Comparison of ENCODE assay signal across 24 cellular contexts in the genomic region with DNA sequence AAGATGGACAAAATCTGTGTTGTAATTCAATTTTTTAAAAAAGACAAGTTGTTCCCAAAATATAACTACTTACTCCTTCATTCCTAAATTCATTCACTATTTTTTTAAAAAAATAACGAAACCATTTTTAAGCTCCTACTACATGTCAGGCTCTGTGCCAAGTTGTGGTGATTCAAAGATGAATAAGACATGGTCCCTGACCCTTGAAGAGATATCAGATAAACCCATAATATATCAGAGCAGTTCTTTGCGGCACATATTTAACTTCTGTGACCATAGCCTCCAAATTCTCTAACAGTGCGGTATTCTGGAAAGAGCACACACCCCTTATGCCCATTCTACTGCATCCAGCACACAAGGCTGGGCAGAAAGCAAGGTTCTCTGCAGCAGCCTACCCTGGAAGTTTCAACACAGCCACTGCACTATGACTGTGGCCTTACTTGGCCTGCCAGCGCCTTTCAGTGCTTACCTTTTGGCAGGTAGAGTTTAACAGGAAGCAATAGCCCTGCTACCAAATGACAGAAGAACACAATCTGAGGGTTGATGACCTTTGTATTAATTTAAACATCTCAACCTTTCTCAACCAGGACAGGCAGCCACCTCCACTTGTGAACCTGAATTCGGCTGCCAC.
A peak's percentile ranks its signal among the peaks of the same experiment; 100 is the strongest.
DNase-seq lines count a peak whose midpoint lies in the region; ATAC-seq, FAIRE-seq and TF ChIP-seq lines count a peak whose summit lies in the region.
"Had no signal": no experiment of that assay in that cellular context is flagged by ENCODE, and none has a peak within 500 bp of the region (broad histone marks: within the 10 kb centered on the region; RNA-seq: fewer than 3 reads in every experiment).

No MANE protein-coding gene starts in this region.

- 85% methylated on average over 5 of the region's 5 CpGs for WGBS in liver
- WGBS in HepG2 (ENCODE audit: low lambda C conversion rate): 38% methylated on average over 5 of the region's 5 CpGs

- POLR2A ChIA-PET in HepG2 (lab: Yijun Ruan, JAX): no interaction called here

- H2AFZ ChIP-seq in HepG2 (ENCODE audit: low read length): no peak overlapping the region
- H2AFZ ChIP-seq: neural progenitor cell had no signal

- intact Hi-C loops in HepG2 (cut with micrococcal nuclease; ENCODE audit: unreplicated experiment): no loop called here

- TF ChIP-seq EP300 in HepG2 (IDR thresholded peaks at IDR 0.05; ENCODE audit: low read depth in 2 of 2, low read length in 2 of 2): no peak
- no peak for TF ChIP-seq EP300 in HepG2 (CRISPR knock-in tag; IDR thresholded peaks at IDR 0.05; ENCODE audit: borderline replicate concordance)

- H3K4me2 ChIP-seq in HepG2 (ENCODE audit: low read depth, low read length): no peak overlapping the region
- H3K4me2 ChIP-seq: neural progenitor cell had no signal

- H3K27me3 ChIP-seq in liver (ENCODE audit: control insufficient read depth in 4 of 4, insufficient read depth in 4 of 4, low read length in 3 of 4) (no peaks in the 10 kb centered on the region), HepG2 (ENCODE audit: control insufficient read depth in 1 of 2, insufficient read depth in 2 of 2, low read length in 2 of 2) (no peaks in the 10 kb centered on the region)
- H3K27me3 ChIP-seq: BE2C, neural progenitor cell had no signal

- no peak overlapping the region for H3K4me3 ChIP-seq in liver (ENCODE audit: low read depth in 1 of 3, low read length in 3 of 3)
- no peak overlapping the region for H3K4me3 ChIP-seq in HepG2 (replicated peaks in 1 of 3; ENCODE audit: insufficient read depth in 1 of 3, low read depth in 2 of 3, low read length in 3 of 3)
- H3K4me3 ChIP-seq in foreskin fibroblast (ENCODE audit: low read depth in 1 of 2, low read length in 2 of 2): no peak overlapping the region
- H3K4me3 ChIP-seq: neural progenitor cell, SK-N-MC had no signal

- H3K27ac ChIP-seq in liver (ENCODE audit: low read depth in 1 of 2, low read length in 2 of 2) (no peak overlapping the region), HepG2 (ENCODE audit: extremely low read length, insufficient read depth, low read length) (no peak overlapping the region)
- H3K27ac ChIP-seq: neural progenitor cell, SK-N-MC had no signal

- DNase-seq in HepG2 (ENCODE audit: low spot score) (no peak), foreskin fibroblast (peak; percentile 50 to 76), omental fat pad (ENCODE audit: low spot score) (no peak)
- no peak for DNase-seq in stimulated activated CD4-positive, alpha-beta T cell treated with anti-CD3 and anti-CD28 coated beads, Interleukin-4, amount 100 ng/mL, for 1 hour
- DNase-seq: activated B cell treated with CpG ODN at 0.5 μM for 24 hours; activated CD4-positive, alpha-beta memory T cell treated with anti-CD3 and anti-CD28 coated beads, Interleukin-2, amount 10 ng/mL, durations not matched to agents 7 days and 5 days; activated naive CD4-positive, alpha-beta T cell treated with anti-CD3 and anti-CD28 coated beads for 36 hours; aorta; BE2C; cerebellar nuclear complex; effector CD4-positive, alpha-beta T cell; glutamatergic neuron; left ventricle myocardium superior; NCI-H1694 treated with DMSO at 0.1 percent for 48 hours; NCI-H774; stimulated activated CD8-positive, alpha-beta memory T cell treated with anti-CD3 and anti-CD28 coated beads, Interleukin-4, amount 100 ng/mL, for 48 hours had no signal

- TF ChIP-seq RAD21 in liver (IDR thresholded peaks at IDR 0.05) (no peak), HepG2 (CRISPR knock-in tag; IDR thresholded peaks at IDR 0.05) (no peak)

- H3K36me3 ChIP-seq in liver (ENCODE audit: control insufficient read depth in 4 of 4, insufficient read depth in 3 of 4, low read depth in 1 of 4, low read length in 3 of 4) (no peaks in the 10 kb centered on the region), HepG2 (replicated peaks in 1 of 2; ENCODE audit: control insufficient read depth in 1 of 2, insufficient read depth in 2 of 2, low read length in 2 of 2) (no peaks in the 10 kb centered on the region)
- H3K36me3 ChIP-seq: BE2C, neural progenitor cell had no signal

- H4K20me1 ChIP-seq in HepG2 (ENCODE audit: insufficient read depth, low read length): no peaks in the 10 kb centered on the region; the same call in 1 of the 2 replicates

- in situ Hi-C loops in HepG2 (cut with HindIII; ENCODE audit: extremely low pct_ligation_motif_present, low pct_unique_long_range_greater_than_20kb): no loop called here

- H3K4me1 ChIP-seq in liver (ENCODE audit: control insufficient read depth in 4 of 4, insufficient read depth in 4 of 4, low read length in 3 of 4) (no peaks in the 10 kb centered on the region), HepG2 (ENCODE audit: insufficient read depth, low read length) (no peaks in the 10 kb centered on the region)

- no peaks in the 10 kb centered on the region for H3K79me2 ChIP-seq in HepG2 (ENCODE audit: insufficient read depth, low read length)

- H3K9me3 ChIP-seq in liver (ENCODE audit: control insufficient read depth in 4 of 4, low read length in 3 of 4) (no peaks in the 10 kb centered on the region), HepG2 (ENCODE audit: low read length) (no peaks in the 10 kb centered on the region)
- H3K9me3 ChIP-seq: BE2C had no signal

- no peak overlapping the region for H3K9ac ChIP-seq in liver (ENCODE audit: low read depth in 1 of 2, low read length in 2 of 2)
- no peak overlapping the region for H3K9ac ChIP-seq in HepG2 (ENCODE audit: insufficient read depth, low read depth, low read length)
- H3K9ac ChIP-seq: neural progenitor cell had no signal

- TF ChIP-seq POLR2A in HepG2 (IDR thresholded peaks at IDR 0.05; ENCODE audit: insufficient read depth in 1 of 2, low read depth in 2 of 2, low read length in 2 of 2): no peak

- TF ChIP-seq CTCF in liver (IDR thresholded peaks at IDR 0.05; ENCODE audit: low read depth, low read length, missing input control) (no peak), HepG2 (CRISPR knock-in tag; IDR thresholded peaks at IDR 0.05) (no peak), foreskin fibroblast (IDR thresholded peaks at IDR 0.05; ENCODE audit: low read depth, low read length) (no peak), omental fat pad (IDR thresholded peaks at IDR 0.05) (no peak)

- BruUV-seq in HepG2 (replicated peaks; lab: Mats Ljungman, UMichigan): no TSS peak

- CTCF ChIA-PET in HepG2 (lab: Yijun Ruan, JAX; ENCODE audit: low intra/inter-chr PET ratio, low total read pairs): no interaction called here

- no peak for ATAC-seq in HepG2
- ATAC-seq in SK-N-SH treated with all-trans-retinoic acid at 6 μM for 48 hours: peak; percentile 41; the same call in 2 of the 3 replicates
- ATAC-seq in omental fat pad (ENCODE audit: low FRiP score): no peak
- ATAC-seq in GM21528 (IDR thresholded peaks at IDR 0.05; ENCODE audit: low FRiP score, unreplicated experiment): no peak
- no peak for ATAC-seq in HG02610 (IDR thresholded peaks at IDR 0.05; ENCODE audit: unreplicated experiment)
- ATAC-seq: esophagus mucosa, left ventricle myocardium superior had no signal

- no peak for FAIRE-seq in HepG2 (lab: Jason Lieb, UNC)
- FAIRE-seq: A204.1 had no signal

TF ChIP-seq in liver, 16 proteins besides CTCF, POLR2A, EP300 and RAD21 (continues in another document):
- TF ChIP-seq FOXA2 (IDR thresholded peaks at IDR 0.05) (no peak), RXRA (IDR thresholded peaks at IDR 0.05) (peak; percentile 24 to 29)

TF ChIP-seq in SK-N-SH treated with all-trans-retinoic acid at 6 μM for 48 hours, 23 proteins besides CTCF, POLR2A, EP300 and RAD21 (continues in another document):
- TF ChIP-seq, protein P1, sequence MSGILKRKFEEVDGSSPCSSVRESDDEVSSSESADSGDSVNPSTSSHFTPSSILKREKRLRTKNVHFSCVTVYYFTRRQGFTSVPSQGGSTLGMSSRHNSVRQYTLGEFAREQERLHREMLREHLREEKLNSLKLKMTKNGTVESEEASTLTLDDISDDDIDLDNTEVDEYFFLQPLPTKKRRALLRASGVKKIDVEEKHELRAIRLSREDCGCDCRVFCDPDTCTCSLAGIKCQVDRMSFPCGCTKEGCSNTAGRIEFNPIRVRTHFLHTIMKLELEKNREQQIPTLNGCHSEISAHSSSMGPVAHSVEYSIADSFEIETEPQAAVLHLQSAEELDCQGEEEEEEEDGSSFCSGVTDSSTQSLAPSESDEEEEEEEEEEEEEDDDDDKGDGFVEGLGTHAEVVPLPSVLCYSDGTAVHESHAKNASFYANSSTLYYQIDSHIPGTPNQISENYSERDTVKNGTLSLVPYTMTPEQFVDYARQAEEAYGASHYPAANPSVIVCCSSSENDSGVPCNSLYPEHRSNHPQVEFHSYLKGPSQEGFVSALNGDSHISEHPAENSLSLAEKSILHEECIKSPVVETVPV (CRISPR knock-in tag; IDR thresholded peaks at IDR 0.05): no peak
- TF ChIP-seq ZNF70 (CRISPR knock-in tag; IDR thresholded peaks at IDR 0.05): no peak
- no peak for TF ChIP-seq ZNF565 (CRISPR knock-in tag; conservative IDR thresholded peaks at IDR 0.05; ENCODE audit: low read depth)
- TF ChIP-seq, protein P2, sequence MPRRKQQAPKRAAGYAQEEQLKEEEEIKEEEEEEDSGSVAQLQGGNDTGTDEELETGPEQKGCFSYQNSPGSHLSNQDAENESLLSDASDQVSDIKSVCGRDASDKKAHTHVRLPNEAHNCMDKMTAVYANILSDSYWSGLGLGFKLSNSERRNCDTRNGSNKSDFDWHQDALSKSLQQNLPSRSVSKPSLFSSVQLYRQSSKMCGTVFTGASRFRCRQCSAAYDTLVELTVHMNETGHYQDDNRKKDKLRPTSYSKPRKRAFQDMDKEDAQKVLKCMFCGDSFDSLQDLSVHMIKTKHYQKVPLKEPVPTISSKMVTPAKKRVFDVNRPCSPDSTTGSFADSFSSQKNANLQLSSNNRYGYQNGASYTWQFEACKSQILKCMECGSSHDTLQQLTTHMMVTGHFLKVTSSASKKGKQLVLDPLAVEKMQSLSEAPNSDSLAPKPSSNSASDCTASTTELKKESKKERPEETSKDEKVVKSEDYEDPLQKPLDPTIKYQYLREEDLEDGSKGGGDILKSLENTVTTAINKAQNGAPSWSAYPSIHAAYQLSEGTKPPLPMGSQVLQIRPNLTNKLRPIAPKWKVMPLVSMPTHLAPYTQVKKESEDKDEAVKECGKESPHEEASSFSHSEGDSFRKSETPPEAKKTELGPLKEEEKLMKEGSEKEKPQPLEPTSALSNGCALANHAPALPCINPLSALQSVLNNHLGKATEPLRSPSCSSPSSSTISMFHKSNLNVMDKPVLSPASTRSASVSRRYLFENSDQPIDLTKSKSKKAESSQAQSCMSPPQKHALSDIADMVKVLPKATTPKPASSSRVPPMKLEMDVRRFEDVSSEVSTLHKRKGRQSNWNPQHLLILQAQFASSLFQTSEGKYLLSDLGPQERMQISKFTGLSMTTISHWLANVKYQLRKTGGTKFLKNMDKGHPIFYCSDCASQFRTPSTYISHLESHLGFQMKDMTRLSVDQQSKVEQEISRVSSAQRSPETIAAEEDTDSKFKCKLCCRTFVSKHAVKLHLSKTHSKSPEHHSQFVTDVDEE (CRISPR knock-in tag; IDR thresholded peaks at IDR 0.05): no peak
- TF ChIP-seq PPARA (CRISPR knock-in tag; IDR thresholded peaks at IDR 0.05; ENCODE audit: borderline replicate concordance): no peak
- TF ChIP-seq ZC3H10 (CRISPR knock-in tag; IDR thresholded peaks at IDR 0.05): no peak
- TF ChIP-seq ZFP3 (CRISPR knock-in tag; IDR thresholded peaks at IDR 0.05): no peak

Comparison
In these comparisons a context has a peak if more than half of its experiments do, and no peak if none do; other contexts are left out.
1. DNase-seq: peak in foreskin fibroblast (2 of 2); none in HepG2 (single experiment), omental fat pad (single experiment) and stimulated activated CD4-positive, alpha-beta T cell treated with anti-CD3 and anti-CD28 coated beads, Interleukin-4, amount 100 ng/mL, for 1 hour (single experiment).